Comparison of ENCODE assay signal across 10 cellular contexts in the genomic region with DNA sequence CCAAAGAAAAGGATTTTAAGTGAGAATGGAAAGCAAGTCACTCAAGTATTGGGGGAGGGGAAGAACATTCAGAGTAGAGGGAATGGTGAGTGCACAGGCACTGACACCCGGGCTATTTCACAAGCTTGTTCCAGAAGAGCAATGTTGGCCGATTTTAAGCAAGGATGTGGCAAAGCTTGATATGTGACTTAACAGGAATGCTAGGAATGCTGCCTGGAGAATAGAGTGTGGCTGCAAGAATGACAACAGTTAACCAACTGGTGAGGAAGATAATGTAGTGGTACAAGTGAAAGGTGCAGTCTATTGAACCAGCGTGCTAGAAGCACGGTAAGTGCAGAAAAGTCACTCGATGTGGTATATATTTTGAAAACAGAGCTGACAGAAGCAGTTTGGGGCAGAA. TPM values are rescaled to one million over a fixed set of nuclear protein-coding genes. Genes with fewer than 3 reads are reported as not detected.
A peak's percentile ranks its signal among the peaks of the same experiment; 100 is the strongest.
DNase-seq lines count a peak whose midpoint lies in the region; ATAC-seq and TF ChIP-seq lines count a peak whose summit lies in the region.
"Had no signal": no experiment of that assay in that cellular context is flagged by ENCODE, and none has a peak within 500 bp of the region (broad histone marks: within the 10 kb centered on the region; RNA-seq: fewer than 3 reads in every experiment).

No MANE protein-coding gene starts in this region.

- peak overlapping the region; percentile 7; the same call in 1 of the 2 replicates for H3K4me3 Mint-ChIP-seq in HFFc6

- no peaks in the 10 kb centered on the region for H3K27me3 ChIP-seq in right cardiac atrium (ENCODE audit: control insufficient read depth, insufficient read depth)
- H3K27me3 ChIP-seq in smooth muscle cell (ENCODE audit: low read depth), result no peaks in the 10 kb centered on the region
- H3K27me3 ChIP-seq in BE2C, result no peaks in the 10 kb centered on the region

- intact Hi-C loops in right cardiac atrium (cut with DNase I), result loop anchor here in 1 of 4 donors (10.0 kb wide), 1 partner anchor 338 kb away; no protein-coding TSS in a partner anchor

- 39% methylated on average over 5 of the region's 5 CpGs for WGBS in right cardiac atrium
- WGBS in smooth muscle cell (ENCODE audit: low lambda C conversion rate), result 15% methylated on average over 5 of the region's 5 CpGs

- H3K4me3 ChIP-seq in right cardiac atrium (ENCODE audit: low read length), result no peak overlapping the region
- no peak overlapping the region for H3K4me3 ChIP-seq in smooth muscle cell
- H3K4me3 ChIP-seq in BE2C (ENCODE audit: low read depth, low read length), result no peak overlapping the region
- H3K4me3 ChIP-seq: GM12878 had no signal

- H3K36me3 Mint-ChIP-seq in HFFc6 (ENCODE audit: low read depth), result peaks cover 9% of the 10 kb centered on the region

- no peaks in the 10 kb centered on the region for H3K9me3 Mint-ChIP-seq in HFFc6

- no peaks in the 10 kb centered on the region for H3K27me3 Mint-ChIP-seq in HFFc6 (ENCODE audit: insufficient read depth)

- H3K27ac ChIP-seq in right cardiac atrium (ENCODE audit: low read length) (no peak overlapping the region), smooth muscle cell (ENCODE audit: low read depth) (peak overlapping the region; percentile 73)

- H3F3A ChIP-seq in smooth muscle cell (ENCODE audit: low read depth), result peaks cover 17% of the 10 kb centered on the region

- H3K4me1 ChIP-seq in right cardiac atrium (ENCODE audit: control insufficient read depth, insufficient read depth, low read length), result no peaks in the 10 kb centered on the region
- peaks cover 26% of the 10 kb centered on the region for H3K4me1 ChIP-seq in smooth muscle cell (ENCODE audit: low read depth)
- no peaks in the 10 kb centered on the region for H3K4me1 ChIP-seq in BE2C

- H4K20me1 ChIP-seq in smooth muscle cell (ENCODE audit: low read depth), result no peaks in the 10 kb centered on the region

- no peak overlapping the region for H2AFZ ChIP-seq in smooth muscle cell (ENCODE audit: low read depth)

- H3K9me3 ChIP-seq in right cardiac atrium (ENCODE audit: control insufficient read depth, low read length) (no peaks in the 10 kb centered on the region), smooth muscle cell (replicated peaks; ENCODE audit: low read depth) (no peaks in the 10 kb centered on the region), BE2C (no peaks in the 10 kb centered on the region)

- H3K9ac ChIP-seq in smooth muscle cell (ENCODE audit: low read depth), result no peak overlapping the region

- DNase-seq in HFFc6, result peak; percentile 74
- peak; percentile 94 for DNase-seq in amniotic epithelial cell (ENCODE audit: low read depth)
- peak in 1 of 3 donors; percentile 54 for DNase-seq in right cardiac atrium
- no peak for DNase-seq in smooth muscle cell (lab: John Stamatoyannopoulos, UW; ENCODE audit: unreplicated experiment)
- no peak for DNase-seq in T-helper 1 cell
- no peak for DNase-seq in BE2C
- DNase-seq in NCI-H2081 treated with DMSO at 0.1 percent for 48 hours (lab: John Stamatoyannopoulos, UW), result no peak
- DNase-seq: activated CD4-positive, alpha-beta T cell treated with anti-CD3 and anti-CD28 coated beads for 48 hours had no signal

- ATAC-seq in right cardiac atrium (peak; percentile 50 to 59), HG03175 (IDR thresholded peaks at IDR 0.05; ENCODE audit: unreplicated experiment) (no peak)
- ATAC-seq: GM12878 had no signal

- H3K4me1 Mint-ChIP-seq in HFFc6 (ENCODE audit: low read depth), result peaks cover 63% of the 10 kb centered on the region

- TF ChIP-seq CTCF in HFFc6 (IDR thresholded peaks at IDR 0.05) (no peak), smooth muscle cell (IDR thresholded peaks at IDR 0.05; ENCODE audit: borderline replicate concordance, insufficient read depth, poor library complexity, severe bottlenecking) (no peak), BE2C (IDR thresholded peaks at IDR 0.05; ENCODE audit: low read depth, low read length) (no peak)

- peak overlapping the region; percentile 60 for H3K27ac Mint-ChIP-seq in HFFc6

- no peaks in the 10 kb centered on the region for H3K36me3 ChIP-seq in smooth muscle cell (ENCODE audit: low read depth)
- H3K36me3 ChIP-seq in BE2C, result no peaks in the 10 kb centered on the region

- H3K4me2 ChIP-seq in smooth muscle cell, result peak overlapping the region; percentile 72

- H3K79me2 ChIP-seq in smooth muscle cell (ENCODE audit: low read depth), result no peaks in the 10 kb centered on the region

RNA-seq across cellular contexts. Expression of gene CCDC80, which starts 6.2 kb away (rescaled TPM):
- total RNA-seq in HFFc6 (2021; fragmentation: NEBNext Ultra II Directional; extraction: Animal tissue kit (Norgen Biotek cat#: 25700)), result 100 to 1,000 TPM; 326 to 388 (median 358) TPM
- total RNA-seq in right cardiac atrium, result 100 to 1,000 TPM; 123 to 187 (median 152) TPM
- polyA plus RNA-seq in right cardiac atrium, result 20.3 TPM
- total RNA-seq in smooth muscle cell, result 67.9 and 83.2 TPM in 2 replicates
- polyA plus RNA-seq in smooth muscle cell, result 147 and 159 TPM in 2 replicates
- polyA plus RNA-seq in BE2C (2012; ENCODE audit: insufficient read depth, insufficient read length, low read depth), result 9.5 TPM

Comparison
In these comparisons a context has a peak if more than half of its experiments do, and no peak if none do; other contexts are left out.
1. DNase-seq: peak in HFFc6 (single experiment) and amniotic epithelial cell (single experiment); none in smooth muscle cell (single experiment), T-helper 1 cell (0 of 5), BE2C (single experiment) and NCI-H2081 treated with DMSO at 0.1 percent for 48 hours (single experiment).